ENCODE assay signal across 8 cellular contexts in genomic region chr4:106809083-106809482, GRCh38.
A peak's percentile ranks its signal among the peaks of the same experiment; 100 is the strongest.
DNase-seq lines count a peak whose midpoint lies in the region; ATAC-seq and TF ChIP-seq lines count a peak whose summit lies in the region.

No MANE protein-coding gene starts in this region.

- peak; percentile 75 for ATAC-seq in left lung
- no peak for ATAC-seq in HG03521 (IDR thresholded peaks at IDR 0.05; ENCODE audit: unreplicated experiment)
- no peak for ATAC-seq in HG02588 (IDR thresholded peaks at IDR 0.05; ENCODE audit: unreplicated experiment)

- no peaks in the 10 kb centered on the region for H3K9me3 ChIP-seq in left lung

- no peaks in the 10 kb centered on the region for H3K4me1 ChIP-seq in left lung

- DNase-seq in Caki2 (ENCODE audit: low read depth) (peak; percentile 27), KBM-7 (peak; percentile 64), left lung (no peak), NCI-H2196 treated with DMSO at 0.1 percent for 48 hours (lab: John Stamatoyannopoulos, UW; ENCODE audit: unreplicated experiment) (no peak)
- DNase-seq in activated CD4-positive, alpha-beta T cell treated with anti-CD3 and anti-CD28 coated beads, Interleukin-2, amount 50 U/mL, for 1 hour, result no peak

- in situ Hi-C loops in Caki2 (cut with HindIII; ENCODE audit: low pct_unique_long_range_greater_than_20kb, low sequenced_read_pairs) (no loop called here), KBM-7 (cut with MboI; ENCODE audit: low pct_unique_long_range_greater_than_20kb, low sequenced_read_pairs) (no loop called here)

- H3K27me3 ChIP-seq in left lung, result peaks cover 6 to 9% of the 10 kb centered on the region in 2 donors

- TF ChIP-seq CTCF in VCaP (conservative IDR thresholded peaks at IDR 0.05) (peak; percentile 76), left lung (IDR thresholded peaks at IDR 0.05) (no peak)

- intact Hi-C loops in left lung (cut with DNase I), result no loop called here

- H3K36me3 ChIP-seq in left lung, result no peaks in the 10 kb centered on the region

- H3K27ac ChIP-seq in VCaP, result no peak overlapping the region
- H3K27ac ChIP-seq in left lung, result no peak overlapping the region

- H3K4me3 ChIP-seq in left lung, result no peak overlapping the region

Comparison
In these comparisons a context has a peak if more than half of its experiments do, and no peak if none do; other contexts are left out.
1. DNase-seq: peak in Caki2 (single experiment) and KBM-7 (single experiment); none in left lung (0 of 2), activated CD4-positive, alpha-beta T cell treated with anti-CD3 and anti-CD28 coated beads, Interleukin-2, amount 50 U/mL, for 1 hour (single experiment) and NCI-H2196 treated with DMSO at 0.1 percent for 48 hours (single experiment).